Comparison of ENCODE assay signal across 1 cellular context in genomic region chr16:81446318-81447275, GRCh38.
TF ChIP-seq lines count a peak whose summit lies in the region.

No MANE protein-coding gene starts in this region.

TF ChIP-seq in H1, 55 proteins besides CTCF, POLR2A, EP300 and RAD21 (continued from another document):
- TF ChIP-seq, protein P1, sequence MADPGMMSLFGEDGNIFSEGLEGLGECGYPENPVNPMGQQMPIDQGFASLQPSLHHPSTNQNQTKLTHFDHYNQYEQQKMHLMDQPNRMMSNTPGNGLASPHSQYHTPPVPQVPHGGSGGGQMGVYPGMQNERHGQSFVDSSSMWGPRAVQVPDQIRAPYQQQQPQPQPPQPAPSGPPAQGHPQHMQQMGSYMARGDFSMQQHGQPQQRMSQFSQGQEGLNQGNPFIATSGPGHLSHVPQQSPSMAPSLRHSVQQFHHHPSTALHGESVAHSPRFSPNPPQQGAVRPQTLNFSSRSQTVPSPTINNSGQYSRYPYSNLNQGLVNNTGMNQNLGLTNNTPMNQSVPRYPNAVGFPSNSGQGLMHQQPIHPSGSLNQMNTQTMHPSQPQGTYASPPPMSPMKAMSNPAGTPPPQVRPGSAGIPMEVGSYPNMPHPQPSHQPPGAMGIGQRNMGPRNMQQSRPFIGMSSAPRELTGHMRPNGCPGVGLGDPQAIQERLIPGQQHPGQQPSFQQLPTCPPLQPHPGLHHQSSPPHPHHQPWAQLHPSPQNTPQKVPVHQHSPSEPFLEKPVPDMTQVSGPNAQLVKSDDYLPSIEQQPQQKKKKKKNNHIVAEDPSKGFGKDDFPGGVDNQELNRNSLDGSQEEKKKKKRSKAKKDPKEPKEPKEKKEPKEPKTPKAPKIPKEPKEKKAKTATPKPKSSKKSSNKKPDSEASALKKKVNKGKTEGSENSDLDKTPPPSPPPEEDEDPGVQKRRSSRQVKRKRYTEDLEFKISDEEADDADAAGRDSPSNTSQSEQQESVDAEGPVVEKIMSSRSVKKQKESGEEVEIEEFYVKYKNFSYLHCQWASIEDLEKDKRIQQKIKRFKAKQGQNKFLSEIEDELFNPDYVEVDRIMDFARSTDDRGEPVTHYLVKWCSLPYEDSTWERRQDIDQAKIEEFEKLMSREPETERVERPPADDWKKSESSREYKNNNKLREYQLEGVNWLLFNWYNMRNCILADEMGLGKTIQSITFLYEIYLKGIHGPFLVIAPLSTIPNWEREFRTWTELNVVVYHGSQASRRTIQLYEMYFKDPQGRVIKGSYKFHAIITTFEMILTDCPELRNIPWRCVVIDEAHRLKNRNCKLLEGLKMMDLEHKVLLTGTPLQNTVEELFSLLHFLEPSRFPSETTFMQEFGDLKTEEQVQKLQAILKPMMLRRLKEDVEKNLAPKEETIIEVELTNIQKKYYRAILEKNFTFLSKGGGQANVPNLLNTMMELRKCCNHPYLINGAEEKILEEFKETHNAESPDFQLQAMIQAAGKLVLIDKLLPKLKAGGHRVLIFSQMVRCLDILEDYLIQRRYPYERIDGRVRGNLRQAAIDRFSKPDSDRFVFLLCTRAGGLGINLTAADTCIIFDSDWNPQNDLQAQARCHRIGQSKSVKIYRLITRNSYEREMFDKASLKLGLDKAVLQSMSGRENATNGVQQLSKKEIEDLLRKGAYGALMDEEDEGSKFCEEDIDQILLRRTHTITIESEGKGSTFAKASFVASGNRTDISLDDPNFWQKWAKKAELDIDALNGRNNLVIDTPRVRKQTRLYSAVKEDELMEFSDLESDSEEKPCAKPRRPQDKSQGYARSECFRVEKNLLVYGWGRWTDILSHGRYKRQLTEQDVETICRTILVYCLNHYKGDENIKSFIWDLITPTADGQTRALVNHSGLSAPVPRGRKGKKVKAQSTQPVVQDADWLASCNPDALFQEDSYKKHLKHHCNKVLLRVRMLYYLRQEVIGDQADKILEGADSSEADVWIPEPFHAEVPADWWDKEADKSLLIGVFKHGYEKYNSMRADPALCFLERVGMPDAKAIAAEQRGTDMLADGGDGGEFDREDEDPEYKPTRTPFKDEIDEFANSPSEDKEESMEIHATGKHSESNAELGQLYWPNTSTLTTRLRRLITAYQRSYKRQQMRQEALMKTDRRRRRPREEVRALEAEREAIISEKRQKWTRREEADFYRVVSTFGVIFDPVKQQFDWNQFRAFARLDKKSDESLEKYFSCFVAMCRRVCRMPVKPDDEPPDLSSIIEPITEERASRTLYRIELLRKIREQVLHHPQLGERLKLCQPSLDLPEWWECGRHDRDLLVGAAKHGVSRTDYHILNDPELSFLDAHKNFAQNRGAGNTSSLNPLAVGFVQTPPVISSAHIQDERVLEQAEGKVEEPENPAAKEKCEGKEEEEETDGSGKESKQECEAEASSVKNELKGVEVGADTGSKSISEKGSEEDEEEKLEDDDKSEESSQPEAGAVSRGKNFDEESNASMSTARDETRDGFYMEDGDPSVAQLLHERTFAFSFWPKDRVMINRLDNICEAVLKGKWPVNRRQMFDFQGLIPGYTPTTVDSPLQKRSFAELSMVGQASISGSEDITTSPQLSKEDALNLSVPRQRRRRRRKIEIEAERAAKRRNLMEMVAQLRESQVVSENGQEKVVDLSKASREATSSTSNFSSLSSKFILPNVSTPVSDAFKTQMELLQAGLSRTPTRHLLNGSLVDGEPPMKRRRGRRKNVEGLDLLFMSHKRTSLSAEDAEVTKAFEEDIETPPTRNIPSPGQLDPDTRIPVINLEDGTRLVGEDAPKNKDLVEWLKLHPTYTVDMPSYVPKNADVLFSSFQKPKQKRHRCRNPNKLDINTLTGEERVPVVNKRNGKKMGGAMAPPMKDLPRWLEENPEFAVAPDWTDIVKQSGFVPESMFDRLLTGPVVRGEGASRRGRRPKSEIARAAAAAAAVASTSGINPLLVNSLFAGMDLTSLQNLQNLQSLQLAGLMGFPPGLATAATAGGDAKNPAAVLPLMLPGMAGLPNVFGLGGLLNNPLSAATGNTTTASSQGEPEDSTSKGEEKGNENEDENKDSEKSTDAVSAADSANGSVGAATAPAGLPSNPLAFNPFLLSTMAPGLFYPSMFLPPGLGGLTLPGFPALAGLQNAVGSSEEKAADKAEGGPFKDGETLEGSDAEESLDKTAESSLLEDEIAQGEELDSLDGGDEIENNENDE (IDR thresholded peaks at IDR 0.05; ENCODE audit: insufficient replicate concordance, low read length) = no peak
- TF ChIP-seq, protein P2, sequence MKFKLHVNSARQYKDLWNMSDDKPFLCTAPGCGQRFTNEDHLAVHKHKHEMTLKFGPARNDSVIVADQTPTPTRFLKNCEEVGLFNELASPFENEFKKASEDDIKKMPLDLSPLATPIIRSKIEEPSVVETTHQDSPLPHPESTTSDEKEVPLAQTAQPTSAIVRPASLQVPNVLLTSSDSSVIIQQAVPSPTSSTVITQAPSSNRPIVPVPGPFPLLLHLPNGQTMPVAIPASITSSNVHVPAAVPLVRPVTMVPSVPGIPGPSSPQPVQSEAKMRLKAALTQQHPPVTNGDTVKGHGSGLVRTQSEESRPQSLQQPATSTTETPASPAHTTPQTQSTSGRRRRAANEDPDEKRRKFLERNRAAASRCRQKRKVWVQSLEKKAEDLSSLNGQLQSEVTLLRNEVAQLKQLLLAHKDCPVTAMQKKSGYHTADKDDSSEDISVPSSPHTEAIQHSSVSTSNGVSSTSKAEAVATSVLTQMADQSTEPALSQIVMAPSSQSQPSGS (IDR thresholded peaks at IDR 0.05; ENCODE audit: low read length) = no peak
- TF ChIP-seq JUND (IDR thresholded peaks at IDR 0.05; ENCODE audit: low read length) = no peak
- TF ChIP-seq SP2 (IDR thresholded peaks at IDR 0.05; ENCODE audit: low read length) = no peak
- TF ChIP-seq CHD1 (IDR thresholded peaks at IDR 0.05; ENCODE audit: low read depth, low read length) = no peak
- TF ChIP-seq SAP30 (IDR thresholded peaks at IDR 0.05; ENCODE audit: insufficient read depth, insufficient replicate concordance, low read length) = no peak
- TF ChIP-seq FOSL1 (IDR thresholded peaks at IDR 0.05; ENCODE audit: insufficient read depth, low read depth, low read length) = no peak
- TF ChIP-seq SIN3A (conservative IDR thresholded peaks at IDR 0.05 in 1 of 2, IDR thresholded peaks at IDR 0.05 in 1 of 2; ENCODE audit: low read depth in 1 of 2, low read length in 2 of 2) = no peak
- no peak for TF ChIP-seq BRCA1 (IDR thresholded peaks at IDR 0.05; ENCODE audit: low read depth, low read length)
